ENCODE assay signal across 1 cellular context in genomic region chr16:86929149-86929871, GRCh38.
TF ChIP-seq lines count a peak whose summit lies in the region.

No MANE protein-coding gene starts in this region.

TF ChIP-seq in K562, 482 proteins besides CTCF, POLR2A, EP300 and RAD21 (continued from another document and continues in another):
- TF ChIP-seq, protein P1, sequence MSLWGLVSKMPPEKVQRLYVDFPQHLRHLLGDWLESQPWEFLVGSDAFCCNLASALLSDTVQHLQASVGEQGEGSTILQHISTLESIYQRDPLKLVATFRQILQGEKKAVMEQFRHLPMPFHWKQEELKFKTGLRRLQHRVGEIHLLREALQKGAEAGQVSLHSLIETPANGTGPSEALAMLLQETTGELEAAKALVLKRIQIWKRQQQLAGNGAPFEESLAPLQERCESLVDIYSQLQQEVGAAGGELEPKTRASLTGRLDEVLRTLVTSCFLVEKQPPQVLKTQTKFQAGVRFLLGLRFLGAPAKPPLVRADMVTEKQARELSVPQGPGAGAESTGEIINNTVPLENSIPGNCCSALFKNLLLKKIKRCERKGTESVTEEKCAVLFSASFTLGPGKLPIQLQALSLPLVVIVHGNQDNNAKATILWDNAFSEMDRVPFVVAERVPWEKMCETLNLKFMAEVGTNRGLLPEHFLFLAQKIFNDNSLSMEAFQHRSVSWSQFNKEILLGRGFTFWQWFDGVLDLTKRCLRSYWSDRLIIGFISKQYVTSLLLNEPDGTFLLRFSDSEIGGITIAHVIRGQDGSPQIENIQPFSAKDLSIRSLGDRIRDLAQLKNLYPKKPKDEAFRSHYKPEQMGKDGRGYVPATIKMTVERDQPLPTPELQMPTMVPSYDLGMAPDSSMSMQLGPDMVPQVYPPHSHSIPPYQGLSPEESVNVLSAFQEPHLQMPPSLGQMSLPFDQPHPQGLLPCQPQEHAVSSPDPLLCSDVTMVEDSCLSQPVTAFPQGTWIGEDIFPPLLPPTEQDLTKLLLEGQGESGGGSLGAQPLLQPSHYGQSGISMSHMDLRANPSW (CRISPR knock-in tag; IDR thresholded peaks at IDR 0.05), result no peak
- TF ChIP-seq ZNF77 (CRISPR knock-in tag; IDR thresholded peaks at IDR 0.05) (no peak), ETV6 (IDR thresholded peaks at IDR 0.05; ENCODE audit: borderline replicate concordance in 1 of 2, low read depth in 2 of 2, low read length in 1 of 2) (peak; percentile 50 to 61; a peak in 1 of 4 replicates), ETV6 (CRISPR knock-in tag; IDR thresholded peaks at IDR 0.05; ENCODE audit: borderline replicate concordance) (no peak), BMI1 (IDR thresholded peaks at IDR 0.05; ENCODE audit: low read length) (no peak), NR3C1 (CRISPR knock-in tag; IDR thresholded peaks at IDR 0.05) (no peak), TAF15 (IDR thresholded peaks at IDR 0.05; ENCODE audit: low read depth, low read length) (no peak), CREM (IDR thresholded peaks at IDR 0.05; ENCODE audit: low read depth) (peak; percentile 78), HNRNPK (IDR thresholded peaks at IDR 0.05; ENCODE audit: low read depth, low read length, poor library complexity, severe bottlenecking) (no peak), ATF1 (CRISPR knock-in tag; IDR thresholded peaks at IDR 0.05) (no peak), ATF1 (tag; IDR thresholded peaks at IDR 0.05) (no peak), SOX6 (IDR thresholded peaks at IDR 0.05) (peak; percentile 53; the same call in 1 of the 2 replicates), LEF1 (IDR thresholded peaks at IDR 0.05) (no peak; the same call in 1 of the 2 replicates), PPARD (CRISPR knock-in tag; IDR thresholded peaks at IDR 0.05) (no peak), TEAD1 (CRISPR knock-in tag; IDR thresholded peaks at IDR 0.05) (peak in 1 of 2 experiments; percentile 81; a peak in 1 of 4 replicates), TCF3 (CRISPR knock-in tag; IDR thresholded peaks at IDR 0.05) (peak; percentile 91), ATF7 (IDR thresholded peaks at IDR 0.05) (peak; percentile 94), POLR3A (IDR thresholded peaks at IDR 0.05; ENCODE audit: borderline replicate concordance, extremely low read depth, insufficient read depth, insufficient read length) (no peak), CBX3 (IDR thresholded peaks at IDR 0.05; ENCODE audit: borderline replicate concordance in 1 of 2, low read length in 2 of 2) (no peak; a peak in 1 of 3 replicates), NR2C2 (CRISPR knock-in tag; IDR thresholded peaks at IDR 0.05) (no peak), NR2C2 (tag; IDR thresholded peaks at IDR 0.05) (peak; percentile 34; the same call in 1 of the 2 replicates), CBX8 (IDR thresholded peaks at IDR 0.05; ENCODE audit: borderline replicate concordance, extremely low read depth, low read depth, low read length, poor library complexity, severe bottlenecking) (no peak), EGR1 (conservative IDR thresholded peaks at IDR 0.05) (no peak), POLR2AphosphoS2 (IDR thresholded peaks at IDR 0.05; ENCODE audit: low read length) (no peak), POLR2AphosphoS5 (IDR thresholded peaks at IDR 0.05; ENCODE audit: control insufficient read depth, insufficient read depth, low read depth, low read length) (peak; percentile 44; the same call in 1 of the 2 replicates), CHD2 (IDR thresholded peaks at IDR 0.05; ENCODE audit: low read depth, low read length) (no peak), PATZ1 (CRISPR knock-in tag; IDR thresholded peaks at IDR 0.05; ENCODE audit: borderline replicate concordance) (no peak), IRF2 (CRISPR knock-in tag; IDR thresholded peaks at IDR 0.05) (no peak), ZEB2 (IDR thresholded peaks at IDR 0.05) (0 out of 2 replicates have a peak, but pooled peaks have one; percentile 30), SAP30 (IDR thresholded peaks at IDR 0.05; ENCODE audit: borderline replicate concordance, insufficient read depth, low read depth, low read length, poor library complexity, severe bottlenecking) (no peak), BCOR (IDR thresholded peaks at IDR 0.05) (peak; percentile 86)
- TF ChIP-seq, protein P2, sequence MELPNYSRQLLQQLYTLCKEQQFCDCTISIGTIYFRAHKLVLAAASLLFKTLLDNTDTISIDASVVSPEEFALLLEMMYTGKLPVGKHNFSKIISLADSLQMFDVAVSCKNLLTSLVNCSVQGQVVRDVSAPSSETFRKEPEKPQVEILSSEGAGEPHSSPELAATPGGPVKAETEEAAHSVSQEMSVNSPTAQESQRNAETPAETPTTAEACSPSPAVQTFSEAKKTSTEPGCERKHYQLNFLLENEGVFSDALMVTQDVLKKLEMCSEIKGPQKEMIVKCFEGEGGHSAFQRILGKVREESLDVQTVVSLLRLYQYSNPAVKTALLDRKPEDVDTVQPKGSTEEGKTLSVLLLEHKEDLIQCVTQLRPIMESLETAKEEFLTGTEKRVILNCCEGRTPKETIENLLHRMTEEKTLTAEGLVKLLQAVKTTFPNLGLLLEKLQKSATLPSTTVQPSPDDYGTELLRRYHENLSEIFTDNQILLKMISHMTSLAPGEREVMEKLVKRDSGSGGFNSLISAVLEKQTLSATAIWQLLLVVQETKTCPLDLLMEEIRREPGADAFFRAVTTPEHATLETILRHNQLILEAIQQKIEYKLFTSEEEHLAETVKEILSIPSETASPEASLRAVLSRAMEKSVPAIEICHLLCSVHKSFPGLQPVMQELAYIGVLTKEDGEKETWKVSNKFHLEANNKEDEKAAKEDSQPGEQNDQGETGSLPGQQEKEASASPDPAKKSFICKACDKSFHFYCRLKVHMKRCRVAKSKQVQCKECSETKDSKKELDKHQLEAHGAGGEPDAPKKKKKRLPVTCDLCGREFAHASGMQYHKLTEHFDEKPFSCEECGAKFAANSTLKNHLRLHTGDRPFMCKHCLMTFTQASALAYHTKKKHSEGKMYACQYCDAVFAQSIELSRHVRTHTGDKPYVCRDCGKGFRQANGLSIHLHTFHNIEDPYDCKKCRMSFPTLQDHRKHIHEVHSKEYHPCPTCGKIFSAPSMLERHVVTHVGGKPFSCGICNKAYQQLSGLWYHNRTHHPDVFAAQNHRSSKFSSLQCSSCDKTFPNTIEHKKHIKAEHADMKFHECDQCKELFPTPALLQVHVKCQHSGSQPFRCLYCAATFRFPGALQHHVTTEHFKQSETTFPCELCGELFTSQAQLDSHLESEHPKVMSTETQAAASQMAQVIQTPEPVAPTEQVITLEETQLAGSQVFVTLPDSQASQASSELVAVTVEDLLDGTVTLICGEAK (IDR thresholded peaks at IDR 0.05), result peak; percentile 79
- TF ChIP-seq, protein P2 (CRISPR knock-in tag; IDR thresholded peaks at IDR 0.05), result no peak
- TF ChIP-seq, protein P3, sequence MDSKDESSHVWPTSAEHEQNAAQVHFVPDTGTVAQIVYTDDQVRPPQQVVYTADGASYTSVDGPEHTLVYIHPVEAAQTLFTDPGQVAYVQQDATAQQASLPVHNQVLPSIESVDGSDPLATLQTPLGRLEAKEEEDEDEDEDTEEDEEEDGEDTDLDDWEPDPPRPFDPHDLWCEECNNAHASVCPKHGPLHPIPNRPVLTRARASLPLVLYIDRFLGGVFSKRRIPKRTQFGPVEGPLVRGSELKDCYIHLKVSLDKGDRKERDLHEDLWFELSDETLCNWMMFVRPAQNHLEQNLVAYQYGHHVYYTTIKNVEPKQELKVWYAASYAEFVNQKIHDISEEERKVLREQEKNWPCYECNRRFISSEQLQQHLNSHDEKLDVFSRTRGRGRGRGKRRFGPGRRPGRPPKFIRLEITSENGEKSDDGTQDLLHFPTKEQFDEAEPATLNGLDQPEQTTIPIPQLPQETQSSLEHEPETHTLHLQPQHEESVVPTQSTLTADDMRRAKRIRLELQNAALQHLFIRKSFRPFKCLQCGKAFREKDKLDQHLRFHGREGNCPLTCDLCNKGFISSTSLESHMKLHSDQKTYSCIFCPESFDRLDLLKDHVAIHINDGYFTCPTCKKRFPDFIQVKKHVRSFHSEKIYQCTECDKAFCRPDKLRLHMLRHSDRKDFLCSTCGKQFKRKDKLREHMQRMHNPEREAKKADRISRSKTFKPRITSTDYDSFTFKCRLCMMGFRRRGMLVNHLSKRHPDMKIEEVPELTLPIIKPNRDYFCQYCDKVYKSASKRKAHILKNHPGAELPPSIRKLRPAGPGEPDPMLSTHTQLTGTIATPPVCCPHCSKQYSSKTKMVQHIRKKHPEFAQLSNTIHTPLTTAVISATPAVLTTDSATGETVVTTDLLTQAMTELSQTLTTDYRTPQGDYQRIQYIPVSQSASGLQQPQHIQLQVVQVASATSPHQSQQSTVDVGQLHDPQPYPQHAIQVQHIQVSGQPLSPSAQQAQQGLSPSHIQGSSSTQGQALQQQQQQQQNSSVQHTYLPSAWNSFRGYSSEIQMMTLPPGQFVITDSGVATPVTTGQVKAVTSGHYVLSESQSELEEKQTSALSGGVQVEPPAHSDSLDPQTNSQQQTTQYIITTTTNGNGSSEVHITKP (IDR thresholded peaks at IDR 0.05; ENCODE audit: partially characterized antibody), result peak; percentile 29
- TF ChIP-seq, protein P4, sequence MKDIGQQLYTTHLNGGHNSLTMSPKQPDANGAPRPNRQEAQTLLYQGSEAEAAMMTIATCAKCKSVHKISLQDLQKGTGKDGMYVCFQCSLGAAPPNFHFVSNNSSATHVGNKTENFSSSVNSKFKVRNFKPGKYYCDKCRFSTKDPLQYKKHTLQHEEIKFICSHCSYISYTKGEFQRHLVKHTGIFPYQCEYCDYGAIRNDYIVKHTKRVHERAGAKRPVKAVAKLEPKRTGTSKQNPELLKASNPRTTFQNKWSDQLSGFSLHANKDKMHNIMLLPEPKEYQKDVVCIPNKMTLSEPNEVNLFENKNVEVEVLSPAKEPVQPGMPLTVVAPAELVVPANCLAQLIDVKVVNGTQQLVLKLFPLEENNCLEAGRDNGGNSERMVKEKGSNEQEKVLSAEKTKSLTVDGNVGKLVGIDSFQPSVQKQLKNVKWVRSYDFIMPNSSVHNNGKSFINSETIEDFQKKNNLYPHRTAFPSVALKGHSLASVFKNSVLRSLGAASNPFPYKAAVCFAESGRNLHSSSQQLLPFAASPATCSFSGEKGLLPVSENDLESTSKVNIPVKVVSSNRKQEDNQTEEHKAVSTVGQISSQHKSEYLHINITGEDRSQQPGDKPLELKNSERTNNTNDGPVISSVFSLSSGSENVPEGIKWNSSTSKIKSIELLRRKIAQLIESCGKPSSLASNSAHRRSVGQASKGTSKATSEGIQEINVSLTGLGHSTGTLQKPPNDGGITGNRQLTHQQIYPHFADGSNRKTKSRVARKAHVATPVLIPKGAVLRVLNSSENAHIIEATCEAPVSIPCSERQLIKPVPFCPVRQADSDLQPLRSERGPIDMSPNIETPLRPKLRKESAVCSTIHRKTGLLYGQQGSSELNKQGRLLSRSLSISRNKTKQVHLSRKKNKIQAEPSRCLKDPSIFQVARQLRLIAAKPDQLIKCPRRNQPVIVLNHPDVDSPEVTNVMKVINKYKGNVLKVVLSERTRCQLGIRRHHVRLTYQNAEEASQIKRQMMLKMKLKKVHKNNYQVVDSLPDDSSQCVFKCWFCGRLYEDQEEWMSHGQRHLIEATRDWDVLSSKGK (CRISPR knock-in tag; IDR thresholded peaks at IDR 0.05), result no peak
- TF ChIP-seq, protein P5, sequence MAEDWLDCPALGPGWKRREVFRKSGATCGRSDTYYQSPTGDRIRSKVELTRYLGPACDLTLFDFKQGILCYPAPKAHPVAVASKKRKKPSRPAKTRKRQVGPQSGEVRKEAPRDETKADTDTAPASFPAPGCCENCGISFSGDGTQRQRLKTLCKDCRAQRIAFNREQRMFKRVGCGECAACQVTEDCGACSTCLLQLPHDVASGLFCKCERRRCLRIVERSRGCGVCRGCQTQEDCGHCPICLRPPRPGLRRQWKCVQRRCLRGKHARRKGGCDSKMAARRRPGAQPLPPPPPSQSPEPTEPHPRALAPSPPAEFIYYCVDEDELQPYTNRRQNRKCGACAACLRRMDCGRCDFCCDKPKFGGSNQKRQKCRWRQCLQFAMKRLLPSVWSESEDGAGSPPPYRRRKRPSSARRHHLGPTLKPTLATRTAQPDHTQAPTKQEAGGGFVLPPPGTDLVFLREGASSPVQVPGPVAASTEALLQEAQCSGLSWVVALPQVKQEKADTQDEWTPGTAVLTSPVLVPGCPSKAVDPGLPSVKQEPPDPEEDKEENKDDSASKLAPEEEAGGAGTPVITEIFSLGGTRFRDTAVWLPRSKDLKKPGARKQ (CRISPR knock-in tag; IDR thresholded peaks at IDR 0.05), result no peak
